2 cellular contexts compared by ENCODE assay signal in the genomic region with DNA sequence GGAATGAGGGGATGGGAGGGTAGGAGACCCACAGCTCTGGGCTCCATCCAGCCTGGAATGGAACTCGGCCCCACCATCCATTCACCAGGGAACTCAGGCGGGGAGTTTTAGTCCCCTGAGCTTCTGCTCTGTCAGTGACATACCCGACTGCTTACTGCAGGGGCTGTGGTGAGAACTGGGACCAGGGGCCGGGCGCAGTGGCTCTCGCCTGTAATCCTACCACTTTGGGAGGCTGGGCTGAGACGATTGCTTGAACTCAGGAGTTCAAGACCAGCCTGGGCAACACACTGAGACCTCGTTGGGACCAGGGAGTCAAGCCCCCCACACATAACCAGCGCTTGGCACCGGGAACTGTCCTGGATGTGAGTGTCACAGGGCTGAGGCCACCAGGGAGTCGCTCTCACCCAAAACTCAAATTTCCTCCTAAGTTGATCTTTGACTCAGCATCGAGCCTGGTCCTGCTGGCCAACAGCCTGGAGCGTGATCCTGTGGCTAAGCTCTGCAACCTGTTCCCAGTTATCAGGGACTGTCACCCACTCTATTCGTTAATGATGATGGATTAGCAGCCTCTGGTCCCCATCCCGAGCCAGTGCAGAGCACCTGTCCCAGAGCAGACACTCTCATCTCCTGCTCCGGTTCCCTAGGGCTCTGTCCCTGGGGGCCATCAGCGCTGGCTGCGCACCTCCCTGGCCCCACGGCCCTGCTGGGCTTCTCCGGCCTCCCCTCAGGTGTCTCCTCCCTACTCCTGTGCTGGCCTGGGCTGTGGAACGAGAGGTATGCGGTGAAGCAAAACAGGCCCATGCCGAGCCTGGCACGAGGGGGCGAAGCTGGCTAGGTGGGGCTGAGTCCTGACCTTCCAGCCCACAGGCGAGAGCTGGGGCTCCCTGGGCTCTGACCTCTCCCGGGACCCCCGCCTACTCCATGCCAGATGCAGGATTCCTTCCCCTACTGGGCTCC.
TF ChIP-seq lines count a peak whose summit lies in the region.

No MANE protein-coding gene starts in this region.

TF ChIP-seq in SK-N-SH, 30 proteins besides CTCF, POLR2A, EP300 and RAD21:
- TF ChIP-seq, protein P1, sequence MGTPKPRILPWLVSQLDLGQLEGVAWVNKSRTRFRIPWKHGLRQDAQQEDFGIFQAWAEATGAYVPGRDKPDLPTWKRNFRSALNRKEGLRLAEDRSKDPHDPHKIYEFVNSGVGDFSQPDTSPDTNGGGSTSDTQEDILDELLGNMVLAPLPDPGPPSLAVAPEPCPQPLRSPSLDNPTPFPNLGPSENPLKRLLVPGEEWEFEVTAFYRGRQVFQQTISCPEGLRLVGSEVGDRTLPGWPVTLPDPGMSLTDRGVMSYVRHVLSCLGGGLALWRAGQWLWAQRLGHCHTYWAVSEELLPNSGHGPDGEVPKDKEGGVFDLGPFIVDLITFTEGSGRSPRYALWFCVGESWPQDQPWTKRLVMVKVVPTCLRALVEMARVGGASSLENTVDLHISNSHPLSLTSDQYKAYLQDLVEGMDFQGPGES (IDR thresholded peaks at IDR 0.05; ENCODE audit: low read depth, low read length): no peak
- TF ChIP-seq POLR2AphosphoS5 (IDR thresholded peaks at IDR 0.05; ENCODE audit: low read depth, low read length) (no peak), RXRA (IDR thresholded peaks at IDR 0.05; ENCODE audit: borderline replicate concordance, low read depth) (no peak), NFIC (IDR thresholded peaks at IDR 0.05; ENCODE audit: borderline replicate concordance) (no peak), JUND (IDR thresholded peaks at IDR 0.05) (no peak), NRF1 (IDR thresholded peaks at IDR 0.05; ENCODE audit: low read depth, low read length) (no peak), ELF1 (IDR thresholded peaks at IDR 0.05) (no peak), FOXM1 (IDR thresholded peaks at IDR 0.05; ENCODE audit: low read depth) (no peak), FOXJ3 (CRISPR knock-in tag; IDR thresholded peaks at IDR 0.05) (no peak)

TF ChIP-seq in SK-N-SH treated with all-trans-retinoic acid at 6 μM for 48 hours, 23 proteins besides CTCF, POLR2A, EP300 and RAD21 (continued from another document):
- TF ChIP-seq, protein P2, sequence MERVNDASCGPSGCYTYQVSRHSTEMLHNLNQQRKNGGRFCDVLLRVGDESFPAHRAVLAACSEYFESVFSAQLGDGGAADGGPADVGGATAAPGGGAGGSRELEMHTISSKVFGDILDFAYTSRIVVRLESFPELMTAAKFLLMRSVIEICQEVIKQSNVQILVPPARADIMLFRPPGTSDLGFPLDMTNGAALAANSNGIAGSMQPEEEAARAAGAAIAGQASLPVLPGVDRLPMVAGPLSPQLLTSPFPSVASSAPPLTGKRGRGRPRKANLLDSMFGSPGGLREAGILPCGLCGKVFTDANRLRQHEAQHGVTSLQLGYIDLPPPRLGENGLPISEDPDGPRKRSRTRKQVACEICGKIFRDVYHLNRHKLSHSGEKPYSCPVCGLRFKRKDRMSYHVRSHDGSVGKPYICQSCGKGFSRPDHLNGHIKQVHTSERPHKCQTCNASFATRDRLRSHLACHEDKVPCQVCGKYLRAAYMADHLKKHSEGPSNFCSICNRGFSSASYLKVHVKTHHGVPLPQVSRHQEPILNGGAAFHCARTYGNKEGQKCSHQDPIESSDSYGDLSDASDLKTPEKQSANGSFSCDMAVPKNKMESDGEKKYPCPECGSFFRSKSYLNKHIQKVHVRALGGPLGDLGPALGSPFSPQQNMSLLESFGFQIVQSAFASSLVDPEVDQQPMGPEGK (CRISPR knock-in tag; IDR thresholded peaks at IDR 0.05; ENCODE audit: borderline replicate concordance): no peak
- TF ChIP-seq, protein P3, sequence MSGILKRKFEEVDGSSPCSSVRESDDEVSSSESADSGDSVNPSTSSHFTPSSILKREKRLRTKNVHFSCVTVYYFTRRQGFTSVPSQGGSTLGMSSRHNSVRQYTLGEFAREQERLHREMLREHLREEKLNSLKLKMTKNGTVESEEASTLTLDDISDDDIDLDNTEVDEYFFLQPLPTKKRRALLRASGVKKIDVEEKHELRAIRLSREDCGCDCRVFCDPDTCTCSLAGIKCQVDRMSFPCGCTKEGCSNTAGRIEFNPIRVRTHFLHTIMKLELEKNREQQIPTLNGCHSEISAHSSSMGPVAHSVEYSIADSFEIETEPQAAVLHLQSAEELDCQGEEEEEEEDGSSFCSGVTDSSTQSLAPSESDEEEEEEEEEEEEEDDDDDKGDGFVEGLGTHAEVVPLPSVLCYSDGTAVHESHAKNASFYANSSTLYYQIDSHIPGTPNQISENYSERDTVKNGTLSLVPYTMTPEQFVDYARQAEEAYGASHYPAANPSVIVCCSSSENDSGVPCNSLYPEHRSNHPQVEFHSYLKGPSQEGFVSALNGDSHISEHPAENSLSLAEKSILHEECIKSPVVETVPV (CRISPR knock-in tag; IDR thresholded peaks at IDR 0.05): no peak
- TF ChIP-seq ZNF8 (CRISPR knock-in tag; IDR thresholded peaks at IDR 0.05) (no peak), ZC3H10 (CRISPR knock-in tag; IDR thresholded peaks at IDR 0.05) (no peak), ISL1 (CRISPR knock-in tag; IDR thresholded peaks at IDR 0.05) (no peak), SNAI2 (CRISPR knock-in tag; IDR thresholded peaks at IDR 0.05) (no peak), ZFP3 (CRISPR knock-in tag; IDR thresholded peaks at IDR 0.05) (no peak), ARNTL (CRISPR knock-in tag; IDR thresholded peaks at IDR 0.05; ENCODE audit: borderline replicate concordance, low read depth) (no peak)
